Comparison of ENCODE assay signal across 8 cellular contexts in the genomic region with DNA sequence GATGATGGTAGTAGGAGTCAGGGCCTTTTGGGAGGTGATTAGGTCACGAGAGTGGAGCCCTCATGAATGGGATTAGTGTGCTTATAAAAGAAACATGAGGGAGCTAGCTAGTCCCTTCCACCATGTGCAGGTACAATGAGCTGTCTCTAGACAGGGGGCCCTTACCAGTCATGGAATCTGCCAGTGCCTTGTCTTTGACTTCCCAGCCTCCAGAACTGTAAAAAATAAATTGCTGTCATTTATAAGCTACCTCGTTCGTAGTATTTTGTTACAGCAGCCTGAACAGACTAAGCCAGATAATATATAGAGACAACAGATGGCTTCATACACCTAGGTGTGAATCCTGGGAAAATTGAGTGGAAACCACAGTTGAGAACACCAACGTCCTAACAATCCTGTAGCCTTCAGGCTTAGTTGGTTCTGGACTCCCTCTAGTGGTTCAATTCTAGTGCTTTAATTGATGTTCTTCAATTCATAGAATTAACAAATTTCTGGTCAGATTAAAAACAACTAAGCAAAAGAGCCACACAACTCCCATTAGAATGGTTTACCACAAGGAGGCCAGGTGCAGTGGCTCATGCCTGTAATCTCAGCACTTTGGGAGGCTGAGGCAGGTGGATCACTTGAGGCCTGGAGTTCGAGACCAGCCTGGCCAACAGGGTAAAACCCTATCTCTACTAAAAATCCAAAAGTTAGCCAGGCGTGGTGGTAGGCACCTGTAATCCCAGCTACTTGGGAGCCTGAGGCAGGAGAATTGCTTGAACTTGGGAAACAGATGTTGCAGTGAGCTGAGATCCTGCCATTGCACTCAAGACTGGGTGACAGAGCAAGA. TPM values are rescaled to one million over a fixed set of nuclear protein-coding genes. Genes with fewer than 3 reads are reported as not detected.
DNase-seq lines count a peak whose midpoint lies in the region; ATAC-seq and TF ChIP-seq lines count a peak whose summit lies in the region.

No MANE protein-coding gene starts in this region.

- TF ChIP-seq EP300 in upper lobe of left lung (IDR thresholded peaks at IDR 0.05) = no peak

- POLR2A ChIA-PET in activated B cell treated with CpG ODN at 0.5 μM for 24 hours (lab: Charles Lee) = interaction anchor here (1.2 to 3.4 kb wide), 3 partner anchors 7 to 235 kb away, joined by 3 to 45 read pairs (median 3); no protein-coding TSS in a partner anchor
- POLR2A ChIA-PET in activated CD4-positive, alpha-beta T cell treated with anti-CD3 and anti-CD28 coated beads, Interleukin-2, amount 10 ng/mL, durations not matched to agents 7 days and 5 days (lab: Charles Lee) = no interaction called here

- no peak for DNase-seq in activated naive CD8-positive, alpha-beta T cell treated with anti-CD3 and anti-CD28 coated beads, Interleukin-2, amount 50 U/mL, for 24 hours
- DNase-seq in NCI-H1694 treated with DMSO at 0.1 percent for 48 hours (lab: John Stamatoyannopoulos, UW) (peak; percentile 81), activated B cell treated with CpG ODN at 0.5 μM for 24 hours (no peak), iris pigment epithelial cell (ENCODE audit: low read depth) (peak; percentile 59), upper lobe of left lung (no peak)
- DNase-seq in activated CD4-positive, alpha-beta T cell treated with anti-CD3 and anti-CD28 coated beads, Interleukin-2, amount 10 ng/mL, durations not matched to agents 7 days and 5 days = no peak

- peaks cover 22% of the 10 kb centered on the region for H3K4me1 Mint-ChIP-seq in activated naive CD8-positive, alpha-beta T cell (ENCODE audit: low read depth)
- peaks cover 23% of the 10 kb centered on the region for H3K4me1 Mint-ChIP-seq in activated naive CD8-positive, alpha-beta T cell treated with anti-CD3 and anti-CD28 coated beads, Interleukin-2, amount 50 U/mL, for 24 hours
- H3K4me1 Mint-ChIP-seq in activated B cell treated with CpG ODN at 0.5 μM for 24 hours = peaks cover 20% of the 10 kb centered on the region
- peaks cover 24% of the 10 kb centered on the region for H3K4me1 Mint-ChIP-seq in activated CD4-positive, alpha-beta T cell treated with anti-CD3 and anti-CD28 coated beads, Interleukin-2, amount 10 ng/mL, durations not matched to agents 7 days and 5 days

- no peak overlapping the region for H3K4me3 ChIP-seq in upper lobe of left lung

- WGBS in upper lobe of left lung, 2 donors = 51 to 54% methylated on average over 6 of the region's 6 CpGs

- peaks cover 2% of the 10 kb centered on the region for H3K36me3 Mint-ChIP-seq in activated naive CD8-positive, alpha-beta T cell
- H3K36me3 Mint-ChIP-seq in activated naive CD8-positive, alpha-beta T cell treated with anti-CD3 and anti-CD28 coated beads, Interleukin-2, amount 50 U/mL, for 24 hours (ENCODE audit: low read depth) = peaks cover 6% of the 10 kb centered on the region
- peaks cover 4% of the 10 kb centered on the region for H3K36me3 Mint-ChIP-seq in activated B cell treated with CpG ODN at 0.5 μM for 24 hours (ENCODE audit: low read depth)
- no peaks in the 10 kb centered on the region for H3K36me3 Mint-ChIP-seq in activated CD4-positive, alpha-beta T cell treated with anti-CD3 and anti-CD28 coated beads, Interleukin-2, amount 10 ng/mL, durations not matched to agents 7 days and 5 days (ENCODE audit: low read depth)

- H3K4me1 ChIP-seq in upper lobe of left lung = peaks cover 12 to 24% (median 16%) of the 10 kb centered on the region in 4 donors

- ATAC-seq in activated naive CD8-positive, alpha-beta T cell treated with anti-CD3 and anti-CD28 coated beads, Interleukin-2, amount 50 U/mL, for 24 hours = no peak
- no peak for ATAC-seq in activated B cell treated with CpG ODN at 0.5 μM for 24 hours (ENCODE audit: low read depth)
- no peak for ATAC-seq in upper lobe of left lung (ENCODE audit: low FRiP score in 2 of 2)
- ATAC-seq in HG03196 (IDR thresholded peaks at IDR 0.05; ENCODE audit: unreplicated experiment) = no peak

- H3K36me3 ChIP-seq in upper lobe of left lung = no peaks in the 10 kb centered on the region

- no peak overlapping the region for H3K27ac Mint-ChIP-seq in activated naive CD8-positive, alpha-beta T cell
- H3K27ac Mint-ChIP-seq in activated naive CD8-positive, alpha-beta T cell treated with anti-CD3 and anti-CD28 coated beads, Interleukin-2, amount 50 U/mL, for 24 hours = no peak overlapping the region
- no peak overlapping the region for H3K27ac Mint-ChIP-seq in activated B cell treated with CpG ODN at 0.5 μM for 24 hours
- H3K27ac Mint-ChIP-seq in activated CD4-positive, alpha-beta T cell treated with anti-CD3 and anti-CD28 coated beads, Interleukin-2, amount 10 ng/mL, durations not matched to agents 7 days and 5 days = no peak overlapping the region

- intact Hi-C loops in activated B cell treated with CpG ODN at 0.5 μM for 24 hours (cut with micrococcal nuclease) = loop anchor here (1.0 to 10.0 kb wide), 5 partner anchors 92 to 672 kb away; a partner anchor contains a TSS

- H3K27me3 ChIP-seq in upper lobe of left lung = no peaks in the 10 kb centered on the region

- TF ChIP-seq POLR2A in upper lobe of left lung (IDR thresholded peaks at IDR 0.05) = no peak

- peak; percentile 69 for TF ChIP-seq CTCF in activated B cell treated with CpG ODN at 0.5 μM for 24 hours (IDR thresholded peaks at IDR 0.05)
- peak; percentile 43 to 69 (median 58) for TF ChIP-seq CTCF in upper lobe of left lung (IDR thresholded peaks at IDR 0.05)

- H3K9me3 Mint-ChIP-seq in activated naive CD8-positive, alpha-beta T cell (ENCODE audit: low read depth) = no peaks in the 10 kb centered on the region
- H3K9me3 Mint-ChIP-seq in activated naive CD8-positive, alpha-beta T cell treated with anti-CD3 and anti-CD28 coated beads, Interleukin-2, amount 50 U/mL, for 24 hours = no peaks in the 10 kb centered on the region
- H3K9me3 Mint-ChIP-seq in activated B cell treated with CpG ODN at 0.5 μM for 24 hours = no peaks in the 10 kb centered on the region
- no peaks in the 10 kb centered on the region for H3K9me3 Mint-ChIP-seq in activated CD4-positive, alpha-beta T cell treated with anti-CD3 and anti-CD28 coated beads, Interleukin-2, amount 10 ng/mL, durations not matched to agents 7 days and 5 days

- no peak overlapping the region for H3K27ac ChIP-seq in upper lobe of left lung

- no peaks in the 10 kb centered on the region for H3K9me3 ChIP-seq in upper lobe of left lung

- H3K4me3 Mint-ChIP-seq in activated naive CD8-positive, alpha-beta T cell = peak overlapping the region; percentile 13
- no peak overlapping the region for H3K4me3 Mint-ChIP-seq in activated naive CD8-positive, alpha-beta T cell treated with anti-CD3 and anti-CD28 coated beads, Interleukin-2, amount 50 U/mL, for 24 hours
- no peak overlapping the region for H3K4me3 Mint-ChIP-seq in activated B cell treated with CpG ODN at 0.5 μM for 24 hours
- no peak overlapping the region for H3K4me3 Mint-ChIP-seq in activated CD4-positive, alpha-beta T cell treated with anti-CD3 and anti-CD28 coated beads, Interleukin-2, amount 10 ng/mL, durations not matched to agents 7 days and 5 days

- CTCF ChIA-PET in activated B cell treated with CpG ODN at 0.5 μM for 24 hours (lab: Charles Lee) = interaction anchor here (0.9 to 5.7 kb wide), 20 partner anchors 7 to 281 kb away, joined by 3 to 65 read pairs (median 4); a partner anchor contains a TSS
- CTCF ChIA-PET in activated CD4-positive, alpha-beta T cell treated with anti-CD3 and anti-CD28 coated beads, Interleukin-2, amount 10 ng/mL, durations not matched to agents 7 days and 5 days (lab: Charles Lee) = interaction anchor here (1.3 to 1.4 kb wide), 2 partner anchors 14 to 194 kb away, joined by 3 read pairs; no protein-coding TSS in a partner anchor

- peaks cover 4% of the 10 kb centered on the region for H3K27me3 Mint-ChIP-seq in activated naive CD8-positive, alpha-beta T cell
- H3K27me3 Mint-ChIP-seq in activated naive CD8-positive, alpha-beta T cell treated with anti-CD3 and anti-CD28 coated beads, Interleukin-2, amount 50 U/mL, for 24 hours = peaks cover 2% of the 10 kb centered on the region
- H3K27me3 Mint-ChIP-seq in activated B cell treated with CpG ODN at 0.5 μM for 24 hours = no peaks in the 10 kb centered on the region
- no peaks in the 10 kb centered on the region for H3K27me3 Mint-ChIP-seq in activated CD4-positive, alpha-beta T cell treated with anti-CD3 and anti-CD28 coated beads, Interleukin-2, amount 10 ng/mL, durations not matched to agents 7 days and 5 days

RNA-seq across cellular contexts. Expression of a gene that starts 21.3 kb away (rescaled TPM):
- total RNA-seq in activated B cell treated with CpG ODN at 0.5 μM for 24 hours = 12.6 and 15.7 TPM in 2 replicates
- 10 to 100 TPM in 1 of 6 donors, 1 to 10 TPM in 5; 3.2 to 13.6 (median 6.6) TPM for total RNA-seq in upper lobe of left lung
- total RNA-seq in activated CD4-positive, alpha-beta T cell treated with anti-CD3 and anti-CD28 coated beads, Interleukin-2, amount 10 ng/mL, durations not matched to agents 7 days and 5 days = 1 to 10 TPM; 1.6 to 2.0 TPM

Comparison
In these comparisons a context has a peak if more than half of its experiments do, and no peak if none do; other contexts are left out.
1. DNase-seq: peak in NCI-H1694 treated with DMSO at 0.1 percent for 48 hours (single experiment) and iris pigment epithelial cell (single experiment); none in activated naive CD8-positive, alpha-beta T cell treated with anti-CD3 and anti-CD28 coated beads, Interleukin-2, amount 50 U/mL, for 24 hours (single experiment), activated B cell treated with CpG ODN at 0.5 μM for 24 hours (single experiment), upper lobe of left lung (0 of 2) and activated CD4-positive, alpha-beta T cell treated with anti-CD3 and anti-CD28 coated beads, Interleukin-2, amount 10 ng/mL, durations not matched to agents 7 days and 5 days (single experiment).